In the genomic region with DNA sequence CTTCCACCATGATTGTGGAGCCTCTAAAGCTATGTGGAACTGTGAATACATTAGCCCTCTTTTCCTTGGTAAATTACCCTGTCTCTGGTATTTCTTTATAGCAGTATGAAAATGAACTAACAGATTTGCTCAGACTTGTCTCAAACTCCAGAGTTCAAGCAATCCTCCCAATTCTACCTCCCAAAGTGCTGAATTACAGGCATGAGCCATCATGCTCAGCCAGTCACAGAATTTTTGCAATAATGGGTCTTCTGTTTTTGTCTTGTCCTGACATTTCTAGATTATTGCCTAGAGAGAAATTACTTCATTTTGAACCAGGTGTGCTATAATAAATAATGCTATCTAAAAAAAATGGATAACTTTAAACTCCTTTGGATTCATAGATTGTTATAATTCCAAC, we compare ENCODE assay signal across 8 cellular contexts.
"Had no signal": no experiment of that assay in that cellular context is flagged by ENCODE, and none has a peak within 500 bp of the region (broad histone marks: within the 10 kb centered on the region; RNA-seq: fewer than 3 reads in every experiment).

No MANE protein-coding gene starts in this region.

- ATAC-seq: GM12878 had no signal

- DNase-seq: GDM1, GF-D8 had no signal

- H3K4me3 ChIP-seq: GM12878 had no signal

- FAIRE-seq: G401.6, GM12878, GM12891, GM12892, GM18507, GM19239 had no signal
